ENCODE assay signal across 2 cellular contexts in the genomic region with DNA sequence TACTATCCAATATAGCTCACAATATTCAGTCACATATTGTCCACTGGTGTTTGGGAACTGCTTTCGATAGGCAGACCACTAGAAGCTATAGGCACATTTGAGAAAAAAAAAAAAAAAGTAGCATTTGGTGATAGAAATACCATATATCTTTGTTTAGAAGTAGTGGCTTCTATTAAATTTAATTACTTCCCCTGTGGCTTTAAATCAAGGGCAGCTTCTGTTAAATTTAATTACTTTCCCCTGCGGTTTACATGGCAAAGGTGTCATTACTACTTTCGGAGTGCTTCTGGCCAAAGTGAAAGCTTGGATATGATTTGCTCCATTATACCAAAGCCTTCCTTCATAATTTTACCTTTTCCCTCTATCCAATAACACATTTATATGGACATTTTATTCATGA.
TF ChIP-seq lines count a peak whose summit lies in the region.

No MANE protein-coding gene starts in this region.

TF ChIP-seq in liver, 16 proteins besides CTCF, POLR2A, EP300 and RAD21:
- TF ChIP-seq FOXA1 (IDR thresholded peaks at IDR 0.05) (no peak), GABPA (IDR thresholded peaks at IDR 0.05 in 1 of 2, conservative IDR thresholded peaks at IDR 0.05 in 1 of 2) (no peak), ZBTB33 (IDR thresholded peaks at IDR 0.05) (no peak), NR2F2 (IDR thresholded peaks at IDR 0.05) (no peak), SP1 (IDR thresholded peaks at IDR 0.05) (no peak), FOXA2 (IDR thresholded peaks at IDR 0.05) (no peak), HNF4A (conservative IDR thresholded peaks at IDR 0.05) (no peak), REST (IDR thresholded peaks at IDR 0.05) (no peak), RXRA (IDR thresholded peaks at IDR 0.05) (no peak), TAF1 (conservative IDR thresholded peaks at IDR 0.05) (no peak), EGR1 (IDR thresholded peaks at IDR 0.05; ENCODE audit: low read depth in 2 of 2) (no peak), JUND (IDR thresholded peaks at IDR 0.05) (no peak)
- TF ChIP-seq, protein P1, sequence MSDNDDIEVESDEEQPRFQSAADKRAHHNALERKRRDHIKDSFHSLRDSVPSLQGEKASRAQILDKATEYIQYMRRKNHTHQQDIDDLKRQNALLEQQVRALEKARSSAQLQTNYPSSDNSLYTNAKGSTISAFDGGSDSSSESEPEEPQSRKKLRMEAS (IDR thresholded peaks at IDR 0.05) = no peak
- TF ChIP-seq, protein P2, sequence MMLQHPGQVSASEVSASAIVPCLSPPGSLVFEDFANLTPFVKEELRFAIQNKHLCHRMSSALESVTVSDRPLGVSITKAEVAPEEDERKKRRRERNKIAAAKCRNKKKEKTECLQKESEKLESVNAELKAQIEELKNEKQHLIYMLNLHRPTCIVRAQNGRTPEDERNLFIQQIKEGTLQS (IDR thresholded peaks at IDR 0.05) = no peak
TF ChIP-seq in liver: peak in this region for 0.

TF ChIP-seq in HepG2, 621 proteins besides CTCF, POLR2A, EP300 and RAD21:
- TF ChIP-seq NR1H2 (CRISPR knock-in tag; IDR thresholded peaks at IDR 0.05; ENCODE audit: borderline replicate concordance, low read depth) = no peak
- no peak for TF ChIP-seq GATAD2A (CRISPR knock-in tag; IDR thresholded peaks at IDR 0.05)
- TF ChIP-seq HNF4A (CRISPR knock-in tag; IDR thresholded peaks at IDR 0.05) = no peak
- TF ChIP-seq ZNF670 (CRISPR knock-in tag; IDR thresholded peaks at IDR 0.05; ENCODE audit: borderline replicate concordance) = no peak
- TF ChIP-seq GLI4 (CRISPR knock-in tag; IDR thresholded peaks at IDR 0.05; ENCODE audit: borderline replicate concordance) = no peak
- no peak for TF ChIP-seq BRD4 (CRISPR knock-in tag; IDR thresholded peaks at IDR 0.05)
- TF ChIP-seq GABPB1 (CRISPR knock-in tag; IDR thresholded peaks at IDR 0.05) = no peak
- no peak for TF ChIP-seq ERF (CRISPR knock-in tag; IDR thresholded peaks at IDR 0.05)
- TF ChIP-seq ZNF350 (CRISPR knock-in tag; IDR thresholded peaks at IDR 0.05; ENCODE audit: borderline replicate concordance, low read depth) = no peak
- no peak for TF ChIP-seq SNAPC2 (CRISPR knock-in tag; IDR thresholded peaks at IDR 0.05)
- no peak for TF ChIP-seq ZNF614 (CRISPR knock-in tag; IDR thresholded peaks at IDR 0.05; ENCODE audit: borderline replicate concordance)
- no peak for TF ChIP-seq TGIF2 (CRISPR knock-in tag; IDR thresholded peaks at IDR 0.05)
- no peak for TF ChIP-seq U2AF1 (optimal IDR thresholded peaks at IDR 0.05; ENCODE audit: low read depth, low read length)
- TF ChIP-seq SMAD3 (CRISPR knock-in tag; IDR thresholded peaks at IDR 0.05) = no peak
- TF ChIP-seq RFXANK (CRISPR knock-in tag; IDR thresholded peaks at IDR 0.05) = no peak
- no peak for TF ChIP-seq ZBTB33 (CRISPR knock-in tag; IDR thresholded peaks at IDR 0.05)
- TF ChIP-seq ZNF7 (CRISPR knock-in tag; IDR thresholded peaks at IDR 0.05) = no peak
